19 cellular contexts compared by ENCODE assay signal in genomic region chr1:14498839-14499238, GRCh38.
"Had no signal": no experiment of that assay in that cellular context is flagged by ENCODE, and none has a peak within 500 bp of the region (broad histone marks: within the 10 kb centered on the region; RNA-seq: fewer than 3 reads in every experiment).

No MANE protein-coding gene starts in this region.

- H3K27me3 ChIP-seq: brain microvascular endothelial cell, ovary, sigmoid colon, testis had no signal

- H3K27ac ChIP-seq: brain microvascular endothelial cell, ovary, spleen, testis had no signal

- H3K9me3 ChIP-seq: ovary, sigmoid colon, spleen, testis had no signal

- H3K4me3 ChIP-seq: lung, ovary, sigmoid colon, spleen, testis had no signal

- ATAC-seq: activated CD8-positive, alpha-beta T cell treated with anti-CD3 and anti-CD28 coated beads, Interleukin-2, amount 10 ng/mL, durations not matched to agents 7 days and 5 days; left cardiac atrium; stimulated activated naive CD8-positive, alpha-beta T cell treated with anti-CD3 and anti-CD28 coated beads, Interleukin-15, amount 100 ng/mL, for 72 hours had no signal

- H3K36me3 ChIP-seq: brain microvascular endothelial cell, ovary, sigmoid colon, spleen had no signal

- DNase-seq: activated CD4-positive, alpha-beta T cell treated with anti-CD3 and anti-CD28 coated beads, Interleukin-2, amount 10 ng/mL, durations not matched to agents 24 days and 14 days; activated CD4-positive, CD25-positive, alpha-beta regulatory T cell; activated CD8-positive, alpha-beta memory T cell treated with anti-CD3 and anti-CD28 coated beads, Interleukin-2, amount 50 U/mL, for 4 hours; activated CD8-positive, alpha-beta T cell treated with anti-CD3 and anti-CD28 coated beads, Interleukin-2, amount 10 ng/mL, durations not matched to agents 7 days and 5 days; activated effector memory CD4-positive, alpha-beta T cell treated with anti-CD3 and anti-CD28 coated beads, Interleukin-2, amount 50 U/mL, for 16 hours; activated naive CD8-positive, alpha-beta T cell treated with anti-CD3 and anti-CD28 coated beads for 36 hours; activated T-cell treated with anti-CD3 and anti-CD28 coated beads, Interleukin-2, amount 50 U/mL, for 48 hours; brain microvascular endothelial cell; cortex of kidney; effector CD8-positive, alpha-beta T cell; foreskin melanocyte; head of caudate nucleus; left cardiac atrium; ovary; sigmoid colon; spleen; stimulated activated naive CD8-positive, alpha-beta T cell treated with anti-CD3 and anti-CD28 coated beads, Interleukin-15, amount 100 ng/mL, for 72 hours; testis had no signal

- H3K4me1 ChIP-seq: spleen, testis had no signal
